15 cellular contexts compared by ENCODE assay signal in the genomic region with DNA sequence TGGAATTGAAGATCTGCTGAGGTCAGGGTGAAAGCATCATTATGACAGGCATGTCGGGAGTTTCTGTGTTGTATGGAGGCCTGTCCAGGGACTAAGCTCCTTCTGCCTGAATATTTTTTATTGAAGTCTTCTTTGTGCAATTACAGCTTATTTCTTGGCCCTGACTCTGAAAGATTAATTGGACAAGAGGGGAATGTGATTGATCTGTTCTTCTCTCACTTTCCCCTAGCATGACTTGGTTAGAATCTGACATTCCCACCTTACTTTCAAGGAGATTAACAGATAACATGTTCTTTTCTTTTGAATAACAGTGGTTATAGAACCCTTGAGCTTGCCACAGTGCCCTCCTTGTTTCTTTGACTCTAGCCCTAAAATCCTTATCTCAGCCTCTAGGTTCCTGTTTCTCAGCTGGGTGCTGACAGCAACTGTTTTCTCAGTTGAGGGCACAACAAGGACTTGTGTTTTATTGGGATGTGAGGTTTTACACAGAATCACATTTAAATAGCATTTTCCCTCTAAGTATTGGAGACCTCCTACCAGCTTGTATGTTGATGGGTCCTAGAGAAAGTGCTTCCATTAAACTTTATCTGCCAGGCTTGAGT. TPM values are rescaled to one million over a fixed set of nuclear protein-coding genes. Genes with fewer than 3 reads are reported as not detected.
DNase-seq lines count a peak whose midpoint lies in the region; ATAC-seq, FAIRE-seq and TF ChIP-seq lines count a peak whose summit lies in the region.
"Had no signal": no experiment of that assay in that cellular context is flagged by ENCODE, and none has a peak within 500 bp of the region (broad histone marks: within the 10 kb centered on the region; RNA-seq: fewer than 3 reads in every experiment).

No MANE protein-coding gene starts in this region.

- H3K4me1 ChIP-seq in DND-41 (ENCODE audit: insufficient read depth, low read length) (no peaks in the 10 kb centered on the region), mesodermal cell (ENCODE audit: control insufficient read depth, insufficient read depth, low read length, poor library complexity, severe bottlenecking) (peaks cover 22% of the 10 kb centered on the region), BE2C (peaks cover 1% of the 10 kb centered on the region)

- peaks cover 12% of the 10 kb centered on the region for H3K9me3 ChIP-seq in DND-41 (ENCODE audit: insufficient read depth, low read length, severe bottlenecking)
- peaks cover 18% of the 10 kb centered on the region for H3K9me3 ChIP-seq in mesodermal cell (ENCODE audit: control insufficient read depth, low read length)
- no peaks in the 10 kb centered on the region for H3K9me3 ChIP-seq in BE2C

- ATAC-seq in DND-41 (ENCODE audit: insufficient read depth, low read depth): peak; percentile 39; the same call in 1 of the 3 replicates
- ATAC-seq: activated CD4-positive, alpha-beta T cell treated with anti-CD3 and anti-CD28 coated beads for 36 hours; naive thymus-derived CD4-positive, alpha-beta T cell had no signal

- H3K27me3 ChIP-seq in DND-41 (ENCODE audit: insufficient read depth, low read length, poor library complexity) (no peaks in the 10 kb centered on the region), BE2C (no peaks in the 10 kb centered on the region)

- DNase-seq in DND-41 (no peak), MV-4-11 (lab: John Stamatoyannopoulos, UW) (peak; percentile 20), amniotic epithelial cell (ENCODE audit: low read depth) (peak; percentile 54), HTR-8/SVneo (ENCODE audit: insufficient read length, low spot score) (no peak), BE2C (no peak), NCI-H146 treated with DMSO at 0.1 percent for 48 hours (lab: John Stamatoyannopoulos, UW; ENCODE audit: unreplicated experiment) (no peak)
- no peak for DNase-seq in activated CD4-positive, alpha-beta T cell treated with anti-CD3 and anti-CD28 coated beads, Interleukin-2, amount 50 U/mL, for 4 hours
- DNase-seq: activated CD4-positive, alpha-beta T cell treated with anti-CD3 and anti-CD28 coated beads for 36 hours; activated T-cell treated with anti-CD3 and anti-CD28 coated beads, Interleukin-2, amount 50 U/mL, for 1 hour; endodermal cell; naive thymus-derived CD4-positive, alpha-beta T cell; NCI-H1048; NCI-H82 had no signal

- no peak overlapping the region for H2AFZ ChIP-seq in DND-41 (ENCODE audit: low read depth, low read length)

- H3K79me2 ChIP-seq in DND-41 (ENCODE audit: insufficient read depth, low read length): peaks cover 96% of the 10 kb centered on the region

- H3K4me3 ChIP-seq in DND-41 (ENCODE audit: low read depth in 1 of 2, low read length in 2 of 2): no peak overlapping the region
- H3K4me3 ChIP-seq in mesodermal cell (ENCODE audit: extremely low read depth, insufficient read depth, low read length, poor library complexity, severe bottlenecking): no peak overlapping the region
- H3K4me3 ChIP-seq in BE2C (ENCODE audit: low read depth, low read length): no peak overlapping the region

- H3K36me3 ChIP-seq in DND-41 (ENCODE audit: insufficient read depth, low read length) (peaks cover 38% of the 10 kb centered on the region), mesodermal cell (ENCODE audit: control insufficient read depth, insufficient read depth, low read length) (peaks cover 58% of the 10 kb centered on the region), BE2C (no peaks in the 10 kb centered on the region; the same call in 1 of the 2 replicates)

- peaks cover 42% of the 10 kb centered on the region; the same call in 1 of the 2 replicates for H4K20me1 ChIP-seq in DND-41 (ENCODE audit: insufficient read depth, low read length)

- H3K27ac ChIP-seq in DND-41 (ENCODE audit: low read length): no peak overlapping the region
- peak overlapping the region; percentile 62 for H3K27ac ChIP-seq in mesodermal cell (ENCODE audit: low read depth, low read length, severe bottlenecking)

- TF ChIP-seq CTCF in DND-41 (IDR thresholded peaks at IDR 0.05; ENCODE audit: borderline replicate concordance, extremely low read depth, low read length, poor library complexity, severe bottlenecking) (no peak), BE2C (IDR thresholded peaks at IDR 0.05; ENCODE audit: low read depth, low read length) (no peak)

- H3K4me2 ChIP-seq in DND-41 (ENCODE audit: insufficient read depth, low read length): no peak overlapping the region

- H3K9ac ChIP-seq in DND-41 (ENCODE audit: low read depth, low read length): no peak overlapping the region

- 50 to 69% methylated on average over 1 of the region's 1 CpG for WGBS in mesodermal cell (ENCODE audit: insufficient coverage in 2 of 2), 2 experiments

- no peak for FAIRE-seq in HTR-8/SVneo (lab: Jason Lieb, UNC)
- FAIRE-seq: bronchial epithelial cell had no signal

RNA-seq across cellular contexts. Expression of a gene that starts 12.3 kb away (rescaled TPM):
- polyA plus RNA-seq in mesodermal cell (2013, experiment 1 of 2): 60.3 TPM
- polyA plus RNA-seq in mesodermal cell (2013, experiment 2 of 2): 67.8 TPM
- polyA plus RNA-seq in BE2C (2012; ENCODE audit: insufficient read depth, insufficient read length, low read depth): 13.0 TPM

RNA-seq across cellular contexts. Expression of a gene that starts 51.1 kb away (rescaled TPM):
- 35.7 TPM for polyA plus RNA-seq in mesodermal cell (2013, experiment 1 of 2)
- polyA plus RNA-seq in mesodermal cell (2013, experiment 2 of 2): 37.2 TPM
- polyA plus RNA-seq in BE2C (2012; ENCODE audit: insufficient read depth, insufficient read length, low read depth): 29.9 TPM

RNA-seq across cellular contexts. Expression of a gene that starts 51.2 kb away (rescaled TPM):
- 40.8 TPM for polyA plus RNA-seq in mesodermal cell (2013, experiment 1 of 2)
- polyA plus RNA-seq in mesodermal cell (2013, experiment 2 of 2): 28.0 TPM
- 301 TPM for polyA plus RNA-seq in BE2C (2012; ENCODE audit: insufficient read depth, insufficient read length, low read depth)

RNA-seq across cellular contexts. Expression of a gene that starts 59.0 kb away (rescaled TPM):
- 28.3 TPM for polyA plus RNA-seq in mesodermal cell (2013, experiment 1 of 2)
- polyA plus RNA-seq in mesodermal cell (2013, experiment 2 of 2): 28.7 TPM
- 1.5 TPM for polyA plus RNA-seq in BE2C (2012; ENCODE audit: insufficient read depth, insufficient read length, low read depth)

Comparison
In these comparisons a context has a peak if more than half of its experiments do, and no peak if none do; other contexts are left out.
1. DNase-seq: peak in MV-4-11 (single experiment) and amniotic epithelial cell (single experiment); none in DND-41 (single experiment), activated CD4-positive, alpha-beta T cell treated with anti-CD3 and anti-CD28 coated beads, Interleukin-2, amount 50 U/mL, for 4 hours (0 of 2), HTR-8/SVneo (single experiment), BE2C (single experiment) and NCI-H146 treated with DMSO at 0.1 percent for 48 hours (single experiment).